Comparison of ENCODE assay signal across 8 cellular contexts in genomic region chr1:240190881-240191385, GRCh38.
A peak's percentile ranks its signal among the peaks of the same experiment; 100 is the strongest.
DNase-seq lines count a peak whose midpoint lies in the region; ATAC-seq and TF ChIP-seq lines count a peak whose summit lies in the region.

No MANE protein-coding gene starts in this region.

- H3K4me3 ChIP-seq in Jurkat, Clone E6-1 (ENCODE audit: low read length), result no peak overlapping the region
- no peak overlapping the region for H3K4me3 ChIP-seq in foreskin fibroblast (ENCODE audit: low read depth in 1 of 2, low read length in 2 of 2)

- peak; percentile 56 for TF ChIP-seq CTCF in foreskin fibroblast (IDR thresholded peaks at IDR 0.05; ENCODE audit: low read depth, low read length)

- DNase-seq in DMS79 treated with DMSO at 0.1 percent for 48 hours (lab: John Stamatoyannopoulos, UW), result peak; percentile 54
- peak; percentile 6 for DNase-seq in Jurkat, Clone E6-1 (ENCODE audit: low read depth, low spot score)
- peak; percentile 25 for DNase-seq in RPMI8226
- peak; percentile 93 to 96 for DNase-seq in foreskin fibroblast
- peak; percentile 75 for DNase-seq in superior temporal gyrus (ENCODE audit: extremely low spot score)

- ATAC-seq in GM21529 (IDR thresholded peaks at IDR 0.05; ENCODE audit: unreplicated experiment) (no peak), GM18502 (IDR thresholded peaks at IDR 0.05; ENCODE audit: poor library complexity, unreplicated experiment) (no peak), HG02884 (IDR thresholded peaks at IDR 0.05; ENCODE audit: unreplicated experiment) (no peak)

Comparison
In these comparisons a context has a peak if more than half of its experiments do, and no peak if none do; other contexts are left out.
1. DNase-seq: peak in every context shown above with its lines; median percentile 94 in foreskin fibroblast; 75 in superior temporal gyrus; 54 in DMS79 treated with DMSO at 0.1 percent for 48 hours; 25 in RPMI8226; 6 in Jurkat, Clone E6-1.